18 cellular contexts compared by ENCODE assay signal in genomic region chr6:148846778-148847761, GRCh38.
DNase-seq lines count a peak whose midpoint lies in the region; ATAC-seq and TF ChIP-seq lines count a peak whose summit lies in the region.
"Had no signal": no experiment of that assay in that cellular context is flagged by ENCODE, and none has a peak within 500 bp of the region (broad histone marks: within the 10 kb centered on the region; RNA-seq: fewer than 3 reads in every experiment).

No MANE protein-coding gene starts in this region.

- peaks cover 2% of the 10 kb centered on the region for H3K27me3 Mint-ChIP-seq in neural progenitor cell (ENCODE audit: insufficient read depth, low read depth)

- no peak overlapping the region for H3K14ac ChIP-seq in IMR-90 (replicated peaks; ENCODE audit: low read depth, low read length)

- no peak overlapping the region for H3K18ac ChIP-seq in IMR-90 (ENCODE audit: low read depth, low read length)

- H3K4me2 ChIP-seq in IMR-90 (ENCODE audit: low read depth, low read length): no peak overlapping the region
- no peak overlapping the region for H3K4me2 ChIP-seq in neural progenitor cell

- H3K27ac ChIP-seq in IMR-90 (ENCODE audit: insufficient read depth, low read length) (no peak overlapping the region), neural progenitor cell (no peak overlapping the region)
- H3K27ac ChIP-seq: sigmoid colon had no signal

- peaks cover 16% of the 10 kb centered on the region for H3F3A ChIP-seq in neural progenitor cell (ENCODE audit: low read depth)

- H2BK5ac ChIP-seq in IMR-90 (ENCODE audit: low read depth, low read length, poor library complexity, severe bottlenecking): no peak overlapping the region

- POLR2A ChIA-PET in IMR-90 (lab: Charles Lee; ENCODE audit: unreplicated experiment): no interaction called here

- dilution Hi-C loops in IMR-90 (cut with HindIII; ENCODE audit: low sequenced_read_pairs, unreplicated experiment): no loop called here

- H3K4me1 Mint-ChIP-seq in neural progenitor cell: peaks cover 48% of the 10 kb centered on the region

- no peak overlapping the region for H3K56ac ChIP-seq in IMR-90 (ENCODE audit: extremely low read depth, insufficient read depth, low read length)

- no peaks in the 10 kb centered on the region for H3K9me3 ChIP-seq in IMR-90 (ENCODE audit: control insufficient read depth, insufficient read depth, low read length)
- no peaks in the 10 kb centered on the region for H3K9me3 ChIP-seq in neural progenitor cell (ENCODE audit: low read depth)
- H3K9me3 ChIP-seq: BE2C, sigmoid colon had no signal

- H2BK15ac ChIP-seq in IMR-90 (ENCODE audit: low read depth, low read length): no peak overlapping the region

- peak overlapping the region; percentile 80 for H3K27ac Mint-ChIP-seq in neural progenitor cell

- BruUV-seq in IMR-90 (replicated peaks; lab: Mats Ljungman, UMichigan): no TSS peak

- TF ChIP-seq POLR2A in IMR-90 (IDR thresholded peaks at IDR 0.05; ENCODE audit: low read depth, low read length): no peak

- peak; percentile 65 for ATAC-seq in GM18868 (IDR thresholded peaks at IDR 0.05; ENCODE audit: unreplicated experiment)
- ATAC-seq in IMR-90 (ENCODE audit: low read depth): peak; percentile 24
- ATAC-seq in HG03432 (IDR thresholded peaks at IDR 0.05; ENCODE audit: unreplicated experiment): no peak
- ATAC-seq: HepG2 had no signal

- no CpG with 5 or more reads among the region's 4 CpGs for WGBS in IMR-90 (ENCODE audit: extremely low coverage in 2 of 2, insufficient read length in 1 of 2), 2 experiments

- H3K27me3 ChIP-seq in IMR-90 (ENCODE audit: control insufficient read depth, insufficient read depth, low read length): no peaks in the 10 kb centered on the region
- H3K27me3 ChIP-seq in neural progenitor cell: no peaks in the 10 kb centered on the region
- H3K27me3 ChIP-seq: BE2C, sigmoid colon had no signal

- H2AFZ ChIP-seq in IMR-90 (replicated peaks; ENCODE audit: low read length, poor library complexity) (no peak overlapping the region), neural progenitor cell (replicated peaks) (no peak overlapping the region)

- intact Hi-C loops in IMR-90 (cut with micrococcal nuclease) (no loop called here), head of caudate nucleus (cut with DNase I) (no loop called here)

- CTCF ChIA-PET in IMR-90 (lab: Yijun Ruan, JAX): no interaction called here

- H3K36me3 ChIP-seq in IMR-90 (ENCODE audit: control insufficient read depth, insufficient read depth, low read length) (no peaks in the 10 kb centered on the region; the same call in 1 of the 2 replicates), neural progenitor cell (peaks cover 6% of the 10 kb centered on the region)
- H3K36me3 ChIP-seq: BE2C, sigmoid colon had no signal

- no peak overlapping the region for H2AK9ac ChIP-seq in IMR-90 (replicated peaks; ENCODE audit: low read depth, low read length, poor library complexity)

- DNase-seq in IMR-90: peak; percentile 30
- peak; percentile 20 for DNase-seq in fibroblast of gingiva (ENCODE audit: low read depth)
- no peak for DNase-seq in neural progenitor cell (ENCODE audit: low spot score)
- DNase-seq in head of caudate nucleus: no peak
- DNase-seq in NCI-H446 (lab: John Stamatoyannopoulos, UW): no peak
- DNase-seq: activated CD8-positive, alpha-beta memory T cell treated with anti-CD3 and anti-CD28 coated beads for 24 hours; activated effector memory CD4-positive, alpha-beta T cell treated with Interleukin-2 at 50 U/mL for 16 hours; BE2C; MM.1S; NCI-H1694 treated with DMSO at 0.1 percent for 48 hours; NK-92 treated with Interleukin-12 subunit alpha and Interleukin-12 subunit beta, amount 100 ng/mL, for 24 hours; RPMI8226; sigmoid colon; stimulated activated CD4-positive, alpha-beta T cell treated with anti-CD3 and anti-CD28 coated beads, Interleukin-2, amount 100 ng/mL, for 24 hours had no signal

- H4K20me1 ChIP-seq in IMR-90 (ENCODE audit: insufficient read depth, low read length): peaks cover 17% of the 10 kb centered on the region; the same call in 1 of the 2 replicates
- H4K20me1 ChIP-seq in neural progenitor cell (ENCODE audit: low read depth): peaks cover 39% of the 10 kb centered on the region

- no peak overlapping the region for H3K4ac ChIP-seq in IMR-90 (ENCODE audit: low read depth, low read length)

- no peak overlapping the region for H3K4me3 Mint-ChIP-seq in neural progenitor cell

- peaks cover 2% of the 10 kb centered on the region for H3K36me3 Mint-ChIP-seq in neural progenitor cell

- H2BK20ac ChIP-seq in IMR-90 (ENCODE audit: low read depth, low read length): no peak overlapping the region

- no peak overlapping the region for H4K8ac ChIP-seq in IMR-90 (ENCODE audit: low read depth in 2 of 2, low read length in 2 of 2)

- no peak for TF ChIP-seq RAD21 in IMR-90 (IDR thresholded peaks at IDR 0.05; ENCODE audit: low read length)

- no peak overlapping the region for H2BK120ac ChIP-seq in IMR-90 (ENCODE audit: low read depth, low read length)

- H4K91ac ChIP-seq in IMR-90 (ENCODE audit: insufficient read depth, low read depth, low read length): no peak overlapping the region

- H3K23ac ChIP-seq in IMR-90 (ENCODE audit: low read depth, low read length): no peak overlapping the region

- H4K5ac ChIP-seq in IMR-90 (ENCODE audit: low read depth, low read length): no peak overlapping the region

- peaks cover 90% of the 10 kb centered on the region for H3K79me2 ChIP-seq in neural progenitor cell (ENCODE audit: low read depth)

- H3K9me1 ChIP-seq in IMR-90 (ENCODE audit: insufficient read depth, low read length): peaks cover 11% of the 10 kb centered on the region

- no peaks in the 10 kb centered on the region for H3K9me3 Mint-ChIP-seq in neural progenitor cell

- no peak overlapping the region for H3K9ac ChIP-seq in IMR-90 (ENCODE audit: low read depth, low read length)
- H3K9ac ChIP-seq in neural progenitor cell: no peak overlapping the region

- TF ChIP-seq CTCF in IMR-90 (conservative IDR thresholded peaks at IDR 0.05; ENCODE audit: low read depth, low read length) (no peak), neural progenitor cell (IDR thresholded peaks at IDR 0.05) (no peak)

- H3K4me1 ChIP-seq in IMR-90 (ENCODE audit: control insufficient read depth, insufficient read depth, low read length) (peaks cover 6% of the 10 kb centered on the region; the same call in 1 of the 2 replicates), neural progenitor cell (peaks cover 19% of the 10 kb centered on the region)
- H3K4me1 ChIP-seq: BE2C had no signal

- H3K79me1 ChIP-seq in IMR-90 (ENCODE audit: low read depth in 1 of 2, low read length in 2 of 2): peaks cover 25 to 36% of the 10 kb centered on the region in 2 experiments

- in situ Hi-C loops in IMR-90 (cut with MboI; ENCODE audit: low sequenced_read_pairs): no loop called here

- no peak overlapping the region for H2AK5ac ChIP-seq in IMR-90 (ENCODE audit: low read depth, low read length)

- H3K4me3 ChIP-seq in IMR-90 (ENCODE audit: insufficient read depth, low read depth, low read length) (no peak overlapping the region), neural progenitor cell (no peak overlapping the region)
- H3K4me3 ChIP-seq: lung, sigmoid colon had no signal

TF ChIP-seq in IMR-90, 13 proteins besides CTCF, POLR2A, EP300 and RAD21:
- TF ChIP-seq FOS (IDR thresholded peaks at IDR 0.05; ENCODE audit: low read depth, low read length): no peak
- 0 out of 2 replicates have a peak, but pooled peaks have one; percentile 19 for TF ChIP-seq MAFK (IDR thresholded peaks at IDR 0.05; ENCODE audit: low read depth, low read length)

Comparison
In these comparisons a context has a peak if more than half of its experiments do, and no peak if none do; other contexts are left out.
1. DNase-seq: peak in IMR-90 (single experiment) and fibroblast of gingiva (single experiment); none in neural progenitor cell (single experiment), head of caudate nucleus (0 of 42) and NCI-H446 (0 of 2).